ENCODE assay signal across 1 cellular context in genomic region chr3:66998075-66998898, GRCh38.
TF ChIP-seq lines count a peak whose summit lies in the region.

KBTBD8 (plus strand) TSS chr3:66998307; CDS start chr3:66998356, 49 bp downstream.

TF ChIP-seq in HepG2, 621 proteins besides CTCF, POLR2A, EP300 and RAD21 (continued from another document and continues in another):
- TF ChIP-seq ZNF503 (CRISPR knock-in tag; IDR thresholded peaks at IDR 0.05) (no peak), KLF15 (CRISPR knock-in tag; IDR thresholded peaks at IDR 0.05; ENCODE audit: borderline replicate concordance) (0 out of 2 replicates have a peak, but pooled peaks have one; percentile 43), ZBTB1 (CRISPR knock-in tag; IDR thresholded peaks at IDR 0.05; ENCODE audit: borderline replicate concordance) (no peak), IRX3 (CRISPR knock-in tag; IDR thresholded peaks at IDR 0.05; ENCODE audit: borderline replicate concordance, low read depth) (no peak), ZMYM2 (CRISPR knock-in tag; IDR thresholded peaks at IDR 0.05) (no peak), ZNF800 (CRISPR knock-in tag; IDR thresholded peaks at IDR 0.05) (no peak), NCOA5 (CRISPR knock-in tag; IDR thresholded peaks at IDR 0.05) (no peak), ZNF225 (CRISPR knock-in tag; IDR thresholded peaks at IDR 0.05) (no peak), JARID2 (CRISPR knock-in tag; IDR thresholded peaks at IDR 0.05; ENCODE audit: insufficient replicate concordance) (no peak), ZBTB37 (CRISPR knock-in tag; IDR thresholded peaks at IDR 0.05) (no peak), CCDC6 (CRISPR knock-in tag; IDR thresholded peaks at IDR 0.05) (no peak), FOXC1 (CRISPR knock-in tag; IDR thresholded peaks at IDR 0.05; ENCODE audit: borderline replicate concordance) (peak; percentile 59; the same call in 1 of the 2 replicates), GATAD1 (CRISPR knock-in tag; IDR thresholded peaks at IDR 0.05) (peak; percentile 69), KLF12 (CRISPR knock-in tag; IDR thresholded peaks at IDR 0.05; ENCODE audit: borderline replicate concordance) (no peak), STAT6 (CRISPR knock-in tag; IDR thresholded peaks at IDR 0.05; ENCODE audit: borderline replicate concordance) (no peak), HINFP (CRISPR knock-in tag; IDR thresholded peaks at IDR 0.05; ENCODE audit: low read depth) (0 out of 2 replicates have a peak, but pooled peaks have one; percentile 76), IKZF1 (IDR thresholded peaks at IDR 0.05) (no peak), RFX1 (IDR thresholded peaks at IDR 0.05) (no peak), ZNF33A (CRISPR knock-in tag; IDR thresholded peaks at IDR 0.05; ENCODE audit: borderline replicate concordance) (no peak), GTF3A (CRISPR knock-in tag; conservative IDR thresholded peaks at IDR 0.05) (no peak), ZNF557 (CRISPR knock-in tag; IDR thresholded peaks at IDR 0.05) (no peak), ZSCAN29 (CRISPR knock-in tag; conservative IDR thresholded peaks at IDR 0.05) (no peak), MAZ (IDR thresholded peaks at IDR 0.05; ENCODE audit: borderline replicate concordance, low read depth, low read length) (no peak), MAZ (CRISPR knock-in tag; IDR thresholded peaks at IDR 0.05; ENCODE audit: low read depth) (no peak), CBX2 (IDR thresholded peaks at IDR 0.05; ENCODE audit: low read depth, low read length) (no peak), CBX2 (CRISPR knock-in tag; IDR thresholded peaks at IDR 0.05; ENCODE audit: low read depth) (no peak), ZNF782 (CRISPR knock-in tag; IDR thresholded peaks at IDR 0.05; ENCODE audit: borderline replicate concordance) (no peak), NFE2L2 (IDR thresholded peaks at IDR 0.05; ENCODE audit: low read length) (no peak), HOXA7 (CRISPR knock-in tag; IDR thresholded peaks at IDR 0.05) (no peak), ELF4 (CRISPR knock-in tag; IDR thresholded peaks at IDR 0.05; ENCODE audit: borderline replicate concordance) (no peak), ZNF713 (CRISPR knock-in tag; IDR thresholded peaks at IDR 0.05) (no peak), ZGPAT (CRISPR knock-in tag; IDR thresholded peaks at IDR 0.05) (no peak), NRL (CRISPR knock-in tag; IDR thresholded peaks at IDR 0.05; ENCODE audit: borderline replicate concordance) (no peak), ZNF614 (CRISPR knock-in tag; IDR thresholded peaks at IDR 0.05; ENCODE audit: borderline replicate concordance) (no peak), POLR2AphosphoS5 (IDR thresholded peaks at IDR 0.05; ENCODE audit: low read depth, low read length) (peak; percentile 53; the same call in 1 of the 2 replicates), ZNF10 (CRISPR knock-in tag; IDR thresholded peaks at IDR 0.05; ENCODE audit: borderline replicate concordance, low read depth) (no peak), SCMH1 (CRISPR knock-in tag; IDR thresholded peaks at IDR 0.05; ENCODE audit: borderline replicate concordance) (no peak), RNF2 (conservative IDR thresholded peaks at IDR 0.05; ENCODE audit: low read depth) (peak; percentile 82), NFIC (IDR thresholded peaks at IDR 0.05; ENCODE audit: low read length) (no peak), PRPF4 (IDR thresholded peaks at IDR 0.05; ENCODE audit: low read depth, low read length, poor library complexity, severe bottlenecking) (no peak), ZNF142 (CRISPR knock-in tag; IDR thresholded peaks at IDR 0.05) (no peak), BORCS8-MEF2B (CRISPR knock-in tag; IDR thresholded peaks at IDR 0.05) (no peak), ZNF230 (CRISPR knock-in tag; IDR thresholded peaks at IDR 0.05) (no peak), ZNF781 (CRISPR knock-in tag; IDR thresholded peaks at IDR 0.05; ENCODE audit: borderline replicate concordance, not compliant biosample characterization) (no peak), CERS6 (CRISPR knock-in tag; IDR thresholded peaks at IDR 0.05) (no peak), SP1 (IDR thresholded peaks at IDR 0.05) (no peak), SP1 (CRISPR knock-in tag; IDR thresholded peaks at IDR 0.05) (peak; percentile 70), ZFY (CRISPR knock-in tag; IDR thresholded peaks at IDR 0.05) (peak; percentile 45; the same call in 1 of the 2 replicates)
